ENCODE assay signal across 21 cellular contexts in the genomic region with DNA sequence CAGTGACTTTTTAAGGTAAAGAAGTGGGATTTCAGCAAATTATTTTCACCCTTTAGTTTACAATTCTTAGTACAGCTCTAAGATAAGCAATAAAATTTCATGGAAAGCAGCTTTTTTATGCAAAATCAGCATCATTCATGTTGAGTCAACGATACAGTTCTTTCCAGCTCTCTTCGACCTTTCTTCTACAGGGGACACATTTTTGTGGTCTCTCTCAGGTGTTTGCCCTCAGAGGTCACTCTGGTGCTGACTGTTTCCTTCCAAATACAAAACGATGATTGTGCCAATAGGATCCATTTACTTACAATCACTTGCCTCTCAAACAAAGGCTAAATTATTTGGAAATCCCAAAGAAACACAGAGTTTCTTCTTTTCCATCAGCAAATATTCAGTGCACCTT. TPM values are rescaled to one million over a fixed set of nuclear protein-coding genes. Genes with fewer than 3 reads are reported as not detected.
DNase-seq lines count a peak whose midpoint lies in the region; ATAC-seq and TF ChIP-seq lines count a peak whose summit lies in the region.
"Had no signal": no experiment of that assay in that cellular context is flagged by ENCODE, and none has a peak within 500 bp of the region (broad histone marks: within the 10 kb centered on the region; RNA-seq: fewer than 3 reads in every experiment).

No MANE protein-coding gene starts in this region.

- no peak overlapping the region for H3K27ac Mint-ChIP-seq in stimulated activated memory B cell treated with anti-CD40 and anti-IgM and Interleukin-4, amounts not matched to agents 10 μg/mL and 1 μg/mL and 100 μg/mL, for 72 hours
- H3K27ac Mint-ChIP-seq: B cell; CD8-positive, alpha-beta T cell; GM23338; H9; T-helper 1 cell treated with Interleukin-12 subunit alpha and Interleukin-12 subunit beta and Interleukin-4 antibody, amounts not matched to agents 30 μg/mL and 1 μg/mL, for 36 hours had no signal

- peak; percentile 53 for DNase-seq in HT1080 (ENCODE audit: low read depth)
- peak; percentile 48 for DNase-seq in SW480 (ENCODE audit: low spot score)
- DNase-seq in epithelial cell of esophagus (ENCODE audit: low read depth), result peak; percentile 31
- no peak for DNase-seq in DMS53 (lab: John Stamatoyannopoulos, UW)
- no peak for DNase-seq in SKM-1 (lab: John Stamatoyannopoulos, UW; ENCODE audit: unreplicated experiment)
- DNase-seq: Caco-2; CD8-positive, alpha-beta T cell; DMS 273 treated with DMSO at 0.1 percent for 48 hours; H9; Kasumi-1; MG63; NCI-H1694; NCI-H2029 treated with DMSO at 0.1 percent for 48 hours; NCI-H446 treated with DMSO at 0.1 percent for 48 hours; NCI-H526 treated with DMSO at 0.1 percent for 48 hours; SHP77 had no signal

- H3K4me3 Mint-ChIP-seq in stimulated activated memory B cell treated with anti-CD40 and anti-IgM and Interleukin-4, amounts not matched to agents 10 μg/mL and 1 μg/mL and 100 μg/mL, for 72 hours, result no peak overlapping the region
- H3K4me3 Mint-ChIP-seq: B cell; CD8-positive, alpha-beta T cell; GM23338; H9; T-helper 1 cell treated with Interleukin-12 subunit alpha and Interleukin-12 subunit beta and Interleukin-4 antibody, amounts not matched to agents 30 μg/mL and 1 μg/mL, for 36 hours had no signal

- no peaks in the 10 kb centered on the region for H3K4me1 Mint-ChIP-seq in stimulated activated memory B cell treated with anti-CD40 and anti-IgM and Interleukin-4, amounts not matched to agents 10 μg/mL and 1 μg/mL and 100 μg/mL, for 72 hours
- H3K4me1 Mint-ChIP-seq: B cell had no signal

- no peak for ATAC-seq in stimulated activated memory B cell treated with anti-CD40 and anti-IgM and Interleukin-4, amounts not matched to agents 10 μg/mL and 1 μg/mL and 100 μg/mL, for 72 hours
- no peak for ATAC-seq in HG03460 (IDR thresholded peaks at IDR 0.05; ENCODE audit: unreplicated experiment)
- ATAC-seq: CD8-positive, alpha-beta T cell; GM23338 had no signal

- TF ChIP-seq CTCF in epithelial cell of esophagus (IDR thresholded peaks at IDR 0.05; ENCODE audit: insufficient read depth, low read depth, low read length, missing control alignments), result no peak

- H3K9me3 Mint-ChIP-seq in stimulated activated memory B cell treated with anti-CD40 and anti-IgM and Interleukin-4, amounts not matched to agents 10 μg/mL and 1 μg/mL and 100 μg/mL, for 72 hours, result no peaks in the 10 kb centered on the region
- H3K9me3 Mint-ChIP-seq: CD8-positive, alpha-beta T cell; GM23338; H9; T-helper 1 cell treated with Interleukin-12 subunit alpha and Interleukin-12 subunit beta and Interleukin-4 antibody, amounts not matched to agents 30 μg/mL and 1 μg/mL, for 36 hours had no signal

- H3K36me3 Mint-ChIP-seq in stimulated activated memory B cell treated with anti-CD40 and anti-IgM and Interleukin-4, amounts not matched to agents 10 μg/mL and 1 μg/mL and 100 μg/mL, for 72 hours, result no peaks in the 10 kb centered on the region
- H3K36me3 Mint-ChIP-seq: CD8-positive, alpha-beta T cell had no signal

- peaks cover 13% of the 10 kb centered on the region for H3K27me3 Mint-ChIP-seq in stimulated activated memory B cell treated with anti-CD40 and anti-IgM and Interleukin-4, amounts not matched to agents 10 μg/mL and 1 μg/mL and 100 μg/mL, for 72 hours

- H3K4me3 ChIP-seq in epithelial cell of esophagus (ENCODE audit: low read length), result no peak overlapping the region
- H3K4me3 ChIP-seq: GM23338, MG63 had no signal

RNA-seq across cellular contexts. Expression of a gene that starts 51.0 kb away (rescaled TPM):
- 157 and 169 TPM in 2 replicates for total RNA-seq in HT1080 (2014; rRNA removed; shearing (Covaris generic))
- 81.3 and 88.4 TPM in 2 replicates for polyA plus RNA-seq in HT1080 (2015; cell fraction: cytosol; rRNA removed)
- 52.5 and 60.4 TPM in 2 replicates for polyA plus RNA-seq in HT1080 (2015; cell fraction: nucleus; rRNA removed)

Comparison
In these comparisons a context has a peak if more than half of its experiments do, and no peak if none do; other contexts are left out.
1. DNase-seq: peak in HT1080 (single experiment), SW480 (single experiment) and epithelial cell of esophagus (single experiment); none in DMS53 (single experiment) and SKM-1 (single experiment).